In genomic region chr16:69823831-69824563, GRCh38 we compare ENCODE assay signal across 9 cellular contexts.
A peak's percentile ranks its signal among the peaks of the same experiment; 100 is the strongest.
DNase-seq lines count a peak whose midpoint lies in the region; ATAC-seq and TF ChIP-seq lines count a peak whose summit lies in the region.
"Had no signal": no experiment of that assay in that cellular context is flagged by ENCODE, and none has a peak within 500 bp of the region (broad histone marks: within the 10 kb centered on the region; RNA-seq: fewer than 3 reads in every experiment).

No MANE protein-coding gene starts in this region.

- peaks cover 47% of the 10 kb centered on the region for H3K36me3 ChIP-seq in neutrophil
- H3K36me3 ChIP-seq: WERI-Rb-1 had no signal

- POLR2A ChIA-PET in activated CD4-positive, alpha-beta T cell treated with anti-CD3 and anti-CD28 coated beads, Interleukin-2, amount 10 ng/mL, durations not matched to agents 7 days and 5 days (lab: Charles Lee): no interaction called here

- ATAC-seq in GM18861 (IDR thresholded peaks at IDR 0.05; ENCODE audit: unreplicated experiment) (peak; percentile 86), HG02623 (IDR thresholded peaks at IDR 0.05; ENCODE audit: unreplicated experiment) (peak; percentile 86)

- H3K27ac Mint-ChIP-seq in activated CD4-positive, alpha-beta T cell treated with anti-CD3 and anti-CD28 coated beads, Interleukin-2, amount 10 ng/mL, durations not matched to agents 7 days and 5 days: no peak overlapping the region

- no peak for TF ChIP-seq CTCF in cardiac fibroblast (IDR thresholded peaks at IDR 0.05; ENCODE audit: low read depth, low read length)
- TF ChIP-seq CTCF in neutrophil (IDR thresholded peaks at IDR 0.05): no peak

- no peaks in the 10 kb centered on the region for H3K9me3 ChIP-seq in neutrophil

- no peak overlapping the region for H3K4me3 ChIP-seq in cardiac fibroblast (replicated peaks in 1 of 2; ENCODE audit: low read depth in 2 of 2, low read length in 2 of 2)
- H3K4me3 ChIP-seq in neutrophil (ENCODE audit: low read depth in 1 of 2, low read length in 1 of 2): no peak overlapping the region

- no peak overlapping the region for H3K4me3 Mint-ChIP-seq in activated CD4-positive, alpha-beta T cell treated with anti-CD3 and anti-CD28 coated beads, Interleukin-2, amount 10 ng/mL, durations not matched to agents 7 days and 5 days

- no peaks in the 10 kb centered on the region for H3K27me3 Mint-ChIP-seq in activated CD4-positive, alpha-beta T cell treated with anti-CD3 and anti-CD28 coated beads, Interleukin-2, amount 10 ng/mL, durations not matched to agents 7 days and 5 days

- H3K4me1 ChIP-seq in neutrophil (ENCODE audit: control insufficient read depth in 1 of 2, insufficient read depth in 1 of 2, low read depth in 1 of 2, low read length in 1 of 2): peaks cover 0 to 6% of the 10 kb centered on the region in 2 experiments

- H3K27me3 ChIP-seq in neutrophil: no peaks in the 10 kb centered on the region

- peak overlapping the region; percentile 52 for H3K27ac ChIP-seq in neutrophil
- H3K27ac ChIP-seq: WERI-Rb-1 had no signal

- DNase-seq in cardiac fibroblast (ENCODE audit: low read depth in 2 of 2) (peak; percentile 33 to 69), NCI-H446 treated with DMSO at 0.1 percent for 48 hours (lab: John Stamatoyannopoulos, UW) (no peak), inferior parietal cortex (ENCODE audit: extremely low spot score) (no peak)
- DNase-seq in activated CD8-positive, alpha-beta memory T cell treated with anti-CD3 and anti-CD28 coated beads, Interleukin-2, amount 50 U/mL, for 48 hours: no peak
- DNase-seq in activated CD4-positive, alpha-beta T cell treated with anti-CD3 and anti-CD28 coated beads, Interleukin-2, amount 10 ng/mL, durations not matched to agents 7 days and 5 days: no peak
- DNase-seq: WERI-Rb-1 had no signal

- no peaks in the 10 kb centered on the region for H3K9me3 Mint-ChIP-seq in activated CD4-positive, alpha-beta T cell treated with anti-CD3 and anti-CD28 coated beads, Interleukin-2, amount 10 ng/mL, durations not matched to agents 7 days and 5 days

- peaks cover 5% of the 10 kb centered on the region for H3K4me1 Mint-ChIP-seq in activated CD4-positive, alpha-beta T cell treated with anti-CD3 and anti-CD28 coated beads, Interleukin-2, amount 10 ng/mL, durations not matched to agents 7 days and 5 days

- H3K36me3 Mint-ChIP-seq in activated CD4-positive, alpha-beta T cell treated with anti-CD3 and anti-CD28 coated beads, Interleukin-2, amount 10 ng/mL, durations not matched to agents 7 days and 5 days (ENCODE audit: low read depth): peaks cover 11% of the 10 kb centered on the region

- CTCF ChIA-PET in activated CD4-positive, alpha-beta T cell treated with anti-CD3 and anti-CD28 coated beads, Interleukin-2, amount 10 ng/mL, durations not matched to agents 7 days and 5 days (lab: Charles Lee): interaction anchor here (0.5 kb wide), 1 partner anchor 94 kb away, joined by 3 read pairs; no protein-coding TSS in a partner anchor

Comparison
In these comparisons a context has a peak if more than half of its experiments do, and no peak if none do; other contexts are left out.
1. DNase-seq: peak in cardiac fibroblast (2 of 2); none in NCI-H446 treated with DMSO at 0.1 percent for 48 hours (single experiment), activated CD8-positive, alpha-beta memory T cell treated with anti-CD3 and anti-CD28 coated beads, Interleukin-2, amount 50 U/mL, for 48 hours (single experiment), activated CD4-positive, alpha-beta T cell treated with anti-CD3 and anti-CD28 coated beads, Interleukin-2, amount 10 ng/mL, durations not matched to agents 7 days and 5 days (single experiment) and inferior parietal cortex (single experiment).